Comparison of ENCODE assay signal across 8 cellular contexts in the genomic region with DNA sequence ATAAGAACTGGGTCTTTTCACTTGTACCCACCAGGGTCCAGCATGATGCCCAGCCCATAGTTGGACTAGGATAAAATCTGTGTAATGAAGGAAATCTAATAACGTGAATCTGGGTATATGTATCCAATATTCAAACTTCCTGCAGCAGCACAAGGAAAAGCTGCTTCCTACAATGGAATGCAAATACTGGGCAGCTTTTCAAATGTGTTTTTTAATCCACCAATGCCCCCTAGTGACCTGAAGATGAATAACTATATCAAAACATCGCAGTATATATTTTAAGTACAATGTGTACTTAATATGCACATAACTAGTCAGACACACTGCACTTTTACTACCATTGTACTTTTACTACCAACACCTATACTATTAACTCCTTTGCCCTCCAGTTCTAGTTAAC. TPM values are rescaled to one million over a fixed set of nuclear protein-coding genes. Genes with fewer than 3 reads are reported as not detected.
DNase-seq lines count a peak whose midpoint lies in the region; ATAC-seq, FAIRE-seq and TF ChIP-seq lines count a peak whose summit lies in the region.

No MANE protein-coding gene starts in this region.

- no peaks in the 10 kb centered on the region for H3K4me1 ChIP-seq in Peyer's patch

- H3K36me3 Mint-ChIP-seq in stimulated activated memory B cell treated with anti-CD40 and anti-IgM and Interleukin-4, amounts not matched to agents 10 μg/mL and 1 μg/mL and 100 μg/mL, for 72 hours = no peaks in the 10 kb centered on the region

- no peaks in the 10 kb centered on the region for H3K9me3 ChIP-seq in Peyer's patch

- no peak overlapping the region for H3K4me3 Mint-ChIP-seq in stimulated activated memory B cell treated with anti-CD40 and anti-IgM and Interleukin-4, amounts not matched to agents 10 μg/mL and 1 μg/mL and 100 μg/mL, for 72 hours

- TF ChIP-seq CTCF in D721Med (IDR thresholded peaks at IDR 0.05; ENCODE audit: insufficient read depth, missing control alignments) (peak; percentile 48), Peyer's patch (IDR thresholded peaks at IDR 0.05) (peak in 5 of 6 experiments; percentile 24 to 83 (median 73))

- H3K27ac Mint-ChIP-seq in stimulated activated memory B cell treated with anti-CD40 and anti-IgM and Interleukin-4, amounts not matched to agents 10 μg/mL and 1 μg/mL and 100 μg/mL, for 72 hours = no peak overlapping the region

- no peaks in the 10 kb centered on the region for H3K9me3 Mint-ChIP-seq in stimulated activated memory B cell treated with anti-CD40 and anti-IgM and Interleukin-4, amounts not matched to agents 10 μg/mL and 1 μg/mL and 100 μg/mL, for 72 hours

- DNase-seq in D721Med (ENCODE audit: insufficient read length, low spot score) = no peak
- DNase-seq in HPDE6-E6E7 (ENCODE audit: extremely low spot score) = peak; percentile 37
- DNase-seq in Peyer's patch = no peak
- no peak for DNase-seq in epithelial cell of prostate (ENCODE audit: low read depth, low spot score)
- DNase-seq in myocyte (ENCODE audit: low read depth) = peak; percentile 52
- DNase-seq in stimulated activated naive CD4-positive, alpha-beta T cell treated with Interleukin-2 at 50 U/mL for 16 hours (lab: John Stamatoyannopoulos, UW) = no peak

- no peaks in the 10 kb centered on the region for H3K36me3 ChIP-seq in Peyer's patch

- H3K4me3 ChIP-seq in Peyer's patch = peak overlapping the region in 2 of 4 donors; percentile 20 to 21

- no peaks in the 10 kb centered on the region for H3K27me3 ChIP-seq in Peyer's patch

- H3K27ac ChIP-seq in Peyer's patch (peak overlapping the region in 3 of 4 donors; percentile 4 to 58 (median 53)), epithelial cell of prostate (peak overlapping the region; percentile 96)

- no peaks in the 10 kb centered on the region for H3K4me1 Mint-ChIP-seq in stimulated activated memory B cell treated with anti-CD40 and anti-IgM and Interleukin-4, amounts not matched to agents 10 μg/mL and 1 μg/mL and 100 μg/mL, for 72 hours

- FAIRE-seq in D721Med (lab: Jason Lieb, UNC) = no peak

- H3K27me3 Mint-ChIP-seq in stimulated activated memory B cell treated with anti-CD40 and anti-IgM and Interleukin-4, amounts not matched to agents 10 μg/mL and 1 μg/mL and 100 μg/mL, for 72 hours = no peaks in the 10 kb centered on the region

- TF ChIP-seq POLR2A in Peyer's patch (IDR thresholded peaks at IDR 0.05) = no peak

- ATAC-seq in HG03520 (IDR thresholded peaks at IDR 0.05; ENCODE audit: unreplicated experiment) = no peak
- ATAC-seq in stimulated activated memory B cell treated with anti-CD40 and anti-IgM and Interleukin-4, amounts not matched to agents 10 μg/mL and 1 μg/mL and 100 μg/mL, for 72 hours = no peak

RNA-seq across cellular contexts. Expression of a gene that starts 5.3 kb away (rescaled TPM):
- total RNA-seq in Peyer's patch (10 to 100 TPM; 12.1 to 20.6 (median 17.8) TPM), myocyte (19.6 and 25.6 TPM in 2 replicates)
- 17.9 TPM for polyA plus RNA-seq in myocyte (2012)

RNA-seq across cellular contexts. Expression of a gene that starts 5.4 kb away (rescaled TPM):
- total RNA-seq in Peyer's patch = under 1 TPM in 1 of 4 donors, not detected in 3; 0.53 TPM
- 0.16 TPM in 1 of 2 replicates, not detected in the other for total RNA-seq in myocyte
- polyA plus RNA-seq in myocyte (2012) = not detected

Comparison
In these comparisons a context has a peak if more than half of its experiments do, and no peak if none do; other contexts are left out.
1. DNase-seq: peak in HPDE6-E6E7 (single experiment) and myocyte (single experiment); none in D721Med (single experiment), Peyer's patch (0 of 3), epithelial cell of prostate (single experiment) and stimulated activated naive CD4-positive, alpha-beta T cell treated with Interleukin-2 at 50 U/mL for 16 hours (single experiment).